In genomic region chr7:24441331-24442059, GRCh38 we compare ENCODE assay signal across 17 cellular contexts.
DNase-seq lines count a peak whose midpoint lies in the region; ATAC-seq and TF ChIP-seq lines count a peak whose summit lies in the region.
"Had no signal": no experiment of that assay in that cellular context is flagged by ENCODE, and none has a peak within 500 bp of the region (broad histone marks: within the 10 kb centered on the region; RNA-seq: fewer than 3 reads in every experiment).

No MANE protein-coding gene starts in this region.

- peak; percentile 67 for ATAC-seq in GM19324 (IDR thresholded peaks at IDR 0.05; ENCODE audit: low FRiP score, unreplicated experiment)
- ATAC-seq in HG02588 (IDR thresholded peaks at IDR 0.05; ENCODE audit: unreplicated experiment): peak; percentile 53
- ATAC-seq in HG03135 (IDR thresholded peaks at IDR 0.05; ENCODE audit: unreplicated experiment): no peak
- ATAC-seq in HG02970 (IDR thresholded peaks at IDR 0.05; ENCODE audit: low FRiP score, unreplicated experiment): no peak
- ATAC-seq: HCT116 had no signal

- CTCF ChIA-PET in HEK293T (lab: Yijun Ruan, JAX): no interaction called here
- CTCF ChIA-PET in activated CD4-positive, alpha-beta memory T cell treated with anti-CD3 and anti-CD28 coated beads, Interleukin-2, amount 10 ng/mL, durations not matched to agents 7 days and 5 days (lab: Charles Lee): no interaction called here

- H3K9me3 Mint-ChIP-seq in T-helper 2 cell treated with Interferon-gamma antibody and Interleukin-4, amounts not matched to agents 5 μg/mL and 100 μg/mL, for 36 hours: peaks cover 17% of the 10 kb centered on the region
- no peaks in the 10 kb centered on the region for H3K9me3 Mint-ChIP-seq in activated CD4-positive, alpha-beta memory T cell treated with anti-CD3 and anti-CD28 coated beads, Interleukin-2, amount 10 ng/mL, durations not matched to agents 7 days and 5 days
- H3K9me3 Mint-ChIP-seq: activated naive CD8-positive, alpha-beta T cell treated with anti-CD3 and anti-CD28 coated beads for 36 hours; CD4-positive, alpha-beta T cell had no signal

- no peaks in the 10 kb centered on the region for H3K36me3 Mint-ChIP-seq in T-helper 2 cell treated with Interferon-gamma antibody and Interleukin-4, amounts not matched to agents 5 μg/mL and 100 μg/mL, for 36 hours (ENCODE audit: low read depth)
- H3K36me3 Mint-ChIP-seq in activated CD4-positive, alpha-beta memory T cell treated with anti-CD3 and anti-CD28 coated beads, Interleukin-2, amount 10 ng/mL, durations not matched to agents 7 days and 5 days (ENCODE audit: low read depth): no peaks in the 10 kb centered on the region
- H3K36me3 Mint-ChIP-seq: activated naive CD8-positive, alpha-beta T cell treated with anti-CD3 and anti-CD28 coated beads for 36 hours had no signal

- peak overlapping the region; percentile 34 for H3K4me3 Mint-ChIP-seq in T-helper 2 cell treated with Interferon-gamma antibody and Interleukin-4, amounts not matched to agents 5 μg/mL and 100 μg/mL, for 36 hours
- no peak overlapping the region for H3K4me3 Mint-ChIP-seq in activated CD4-positive, alpha-beta memory T cell treated with anti-CD3 and anti-CD28 coated beads, Interleukin-2, amount 10 ng/mL, durations not matched to agents 7 days and 5 days
- H3K4me3 Mint-ChIP-seq: activated naive CD8-positive, alpha-beta T cell treated with anti-CD3 and anti-CD28 coated beads for 36 hours; CD4-positive, alpha-beta T cell had no signal

- peaks cover 8% of the 10 kb centered on the region for H3K27me3 Mint-ChIP-seq in T-helper 2 cell treated with Interferon-gamma antibody and Interleukin-4, amounts not matched to agents 5 μg/mL and 100 μg/mL, for 36 hours (ENCODE audit: low read depth)
- no peaks in the 10 kb centered on the region for H3K27me3 Mint-ChIP-seq in activated CD4-positive, alpha-beta memory T cell treated with anti-CD3 and anti-CD28 coated beads, Interleukin-2, amount 10 ng/mL, durations not matched to agents 7 days and 5 days
- H3K27me3 Mint-ChIP-seq: activated naive CD8-positive, alpha-beta T cell treated with anti-CD3 and anti-CD28 coated beads for 36 hours had no signal

- peaks cover 23% of the 10 kb centered on the region for H3K4me1 Mint-ChIP-seq in T-helper 2 cell treated with Interferon-gamma antibody and Interleukin-4, amounts not matched to agents 5 μg/mL and 100 μg/mL, for 36 hours (ENCODE audit: low read depth)
- peaks cover 26% of the 10 kb centered on the region for H3K4me1 Mint-ChIP-seq in activated CD4-positive, alpha-beta memory T cell treated with anti-CD3 and anti-CD28 coated beads, Interleukin-2, amount 10 ng/mL, durations not matched to agents 7 days and 5 days
- H3K4me1 Mint-ChIP-seq: activated naive CD8-positive, alpha-beta T cell treated with anti-CD3 and anti-CD28 coated beads for 36 hours had no signal

- DNase-seq in T-helper 2 cell treated with Interferon-gamma antibody and Interleukin-4, amounts not matched to agents 5 μg/mL and 100 μg/mL, for 36 hours (ENCODE audit: low spot score): no peak
- no peak for DNase-seq in HEK293T (ENCODE audit: extremely low spot score)
- DNase-seq in activated CD4-positive, alpha-beta memory T cell treated with anti-CD3 and anti-CD28 coated beads, Interleukin-2, amount 10 ng/mL, durations not matched to agents 7 days and 5 days: no peak
- DNase-seq: activated naive CD8-positive, alpha-beta T cell treated with anti-CD3 and anti-CD28 coated beads for 36 hours; CD4-positive, alpha-beta T cell; kidney glomerular epithelial cell; NCI-H187; NCI-H510A treated with DMSO at 0.1 percent for 48 hours; nucleus accumbens; OCI-M1; stimulated activated CD4-positive, alpha-beta T cell treated with anti-CD3 and anti-CD28 coated beads, Interleukin-2, amount 100 ng/mL, for 48 hours; T1000 had no signal

- POLR2A ChIA-PET in HEK293T (lab: Yijun Ruan, JAX): no interaction called here
- POLR2A ChIA-PET in activated CD4-positive, alpha-beta memory T cell treated with anti-CD3 and anti-CD28 coated beads, Interleukin-2, amount 10 ng/mL, durations not matched to agents 7 days and 5 days (lab: Charles Lee): no interaction called here

- H3K27ac Mint-ChIP-seq in T-helper 2 cell treated with Interferon-gamma antibody and Interleukin-4, amounts not matched to agents 5 μg/mL and 100 μg/mL, for 36 hours: no peak overlapping the region
- no peak overlapping the region for H3K27ac Mint-ChIP-seq in activated CD4-positive, alpha-beta memory T cell treated with anti-CD3 and anti-CD28 coated beads, Interleukin-2, amount 10 ng/mL, durations not matched to agents 7 days and 5 days
- H3K27ac Mint-ChIP-seq: activated naive CD8-positive, alpha-beta T cell treated with anti-CD3 and anti-CD28 coated beads for 36 hours; CD4-positive, alpha-beta T cell had no signal

TF ChIP-seq in HEK293T, 16 proteins besides CTCF, POLR2A, EP300 and RAD21:
- TF ChIP-seq NFRKB (IDR thresholded peaks at IDR 0.05) (no peak), ELF4 (IDR thresholded peaks at IDR 0.05) (no peak), SUZ12 (IDR thresholded peaks at IDR 0.05) (no peak), SP1 (IDR thresholded peaks at IDR 0.05) (no peak), ZNF384 (IDR thresholded peaks at IDR 0.05) (no peak), FOXK2 (IDR thresholded peaks at IDR 0.05) (no peak), FOXM1 (IDR thresholded peaks at IDR 0.05; ENCODE audit: borderline replicate concordance) (no peak), CTBP1 (IDR thresholded peaks at IDR 0.05; ENCODE audit: borderline replicate concordance) (no peak), HDGF (IDR thresholded peaks at IDR 0.05; ENCODE audit: borderline replicate concordance) (no peak), LEF1 (IDR thresholded peaks at IDR 0.05; ENCODE audit: borderline replicate concordance) (no peak), TARDBP (IDR thresholded peaks at IDR 0.05) (no peak), ARNT (IDR thresholded peaks at IDR 0.05) (no peak), BHLHE40 (IDR thresholded peaks at IDR 0.05; ENCODE audit: borderline replicate concordance) (no peak)

Comparison
In these comparisons a context has a peak if more than half of its experiments do, and no peak if none do; other contexts are left out.
1. ATAC-seq: peak in GM19324 (single experiment) and HG02588 (single experiment); none in HG03135 (single experiment) and HG02970 (single experiment).